ENCODE assay signal across 8 cellular contexts in genomic region chr16:69131167-69131748, GRCh38. TPM values are rescaled to one million over a fixed set of nuclear protein-coding genes. Genes with fewer than 3 reads are reported as not detected.
A peak's percentile ranks its signal among the peaks of the same experiment; 100 is the strongest.
DNase-seq lines count a peak whose midpoint lies in the region; ATAC-seq and TF ChIP-seq lines count a peak whose summit lies in the region.

No MANE protein-coding gene starts in this region.

- DNase-seq in HFFc6 = no peak
- no peak for DNase-seq in T-helper 17 cell
- DNase-seq in epidermal melanocyte (ENCODE audit: insufficient read length, low spot score) = peak; percentile 59
- peak in 2 of 10 donors; percentile 5 to 26 for DNase-seq in naive thymus-derived CD8-positive, alpha-beta T cell
- DNase-seq in retina = no peak
- DNase-seq in NCI-H774 (lab: John Stamatoyannopoulos, UW) = no peak

- peaks cover 24% of the 10 kb centered on the region for H3K36me3 Mint-ChIP-seq in HFFc6 (ENCODE audit: low read depth)
- no peaks in the 10 kb centered on the region for H3K36me3 Mint-ChIP-seq in T-helper 17 cell (ENCODE audit: low read depth)
- H3K36me3 Mint-ChIP-seq in naive thymus-derived CD8-positive, alpha-beta T cell = peaks cover 2 to 26% (median 4%) of the 10 kb centered on the region in 3 donors

- H3K27me3 Mint-ChIP-seq in HFFc6 (ENCODE audit: insufficient read depth) = peaks cover 2% of the 10 kb centered on the region; the same call in 1 of the 2 replicates
- no peaks in the 10 kb centered on the region for H3K27me3 Mint-ChIP-seq in T-helper 17 cell
- H3K27me3 Mint-ChIP-seq in naive thymus-derived CD8-positive, alpha-beta T cell = no peaks in the 10 kb centered on the region

- no peaks in the 10 kb centered on the region for H3K9me3 ChIP-seq in T-helper 17 cell (ENCODE audit: control insufficient read depth, low read length, poor library complexity, severe bottlenecking)

- peak overlapping the region; percentile 91 for H3K27ac Mint-ChIP-seq in HFFc6
- H3K27ac Mint-ChIP-seq in T-helper 17 cell = peak overlapping the region; percentile 95
- peak overlapping the region; percentile 85 to 98 (median 94) for H3K27ac Mint-ChIP-seq in naive thymus-derived CD8-positive, alpha-beta T cell

- POLR2A ChIA-PET in naive thymus-derived CD8-positive, alpha-beta T cell (lab: Charles Lee) = interaction anchor here (0.9 to 2.1 kb wide), 3 partner anchors 8 to 602 kb away, joined by 4 to 9 read pairs (median 7); no protein-coding TSS in a partner anchor

- TF ChIP-seq CTCF in C4-2B (conservative IDR thresholded peaks at IDR 0.05) (no peak), HFFc6 (IDR thresholded peaks at IDR 0.05) (no peak)

- H3K9me3 Mint-ChIP-seq in HFFc6 = no peaks in the 10 kb centered on the region
- no peaks in the 10 kb centered on the region for H3K9me3 Mint-ChIP-seq in naive thymus-derived CD8-positive, alpha-beta T cell

- H3K4me3 Mint-ChIP-seq in HFFc6 (peak overlapping the region; percentile 99), T-helper 17 cell (peak overlapping the region; percentile 94)
- peak overlapping the region; percentile 88 to 97 (median 92) for H3K4me3 Mint-ChIP-seq in naive thymus-derived CD8-positive, alpha-beta T cell

- peak overlapping the region; percentile 96 for H3K27ac ChIP-seq in C4-2B

- ATAC-seq in T-helper 17 cell (no peak), GM21529 (IDR thresholded peaks at IDR 0.05; ENCODE audit: unreplicated experiment) (no peak)
- ATAC-seq in naive thymus-derived CD8-positive, alpha-beta T cell = no peak

- peaks cover 54% of the 10 kb centered on the region for H3K4me1 Mint-ChIP-seq in HFFc6 (ENCODE audit: low read depth)
- peaks cover 42% of the 10 kb centered on the region for H3K4me1 Mint-ChIP-seq in T-helper 17 cell
- H3K4me1 Mint-ChIP-seq in naive thymus-derived CD8-positive, alpha-beta T cell = peaks cover 30 to 64% (median 60%) of the 10 kb centered on the region in 4 donors

RNA-seq across cellular contexts. Expression of gene CHTF8, which starts 1.1 kb away (rescaled TPM):
- 100 to 1,000 TPM; 103 to 149 (median 125) TPM for total RNA-seq in HFFc6 (2021; fragmentation: NEBNext Ultra II Directional; extraction: Animal tissue kit (Norgen Biotek cat#: 25700))
- 10 to 100 TPM; 66.1 to 68.5 TPM for total RNA-seq in T-helper 17 cell
- 100 to 1,000 TPM; 126 to 137 TPM for total RNA-seq in naive thymus-derived CD8-positive, alpha-beta T cell
- 100 to 1,000 TPM; 165 to 192 (median 184) TPM for polyA plus RNA-seq in naive thymus-derived CD8-positive, alpha-beta T cell

RNA-seq across cellular contexts. Expression of gene UTP4, which starts 1.2 kb away (rescaled TPM):
- 10 to 100 TPM; 64.1 to 82.4 (median 69.6) TPM for total RNA-seq in HFFc6 (2021; fragmentation: NEBNext Ultra II Directional; extraction: Animal tissue kit (Norgen Biotek cat#: 25700))
- total RNA-seq in T-helper 17 cell = 10 to 100 TPM; 29.4 to 47.2 TPM
- 10 to 100 TPM; 41.8 to 44.5 TPM for total RNA-seq in naive thymus-derived CD8-positive, alpha-beta T cell
- polyA plus RNA-seq in naive thymus-derived CD8-positive, alpha-beta T cell = 10 to 100 TPM; 72.4 to 77.6 (median 72.8) TPM

RNA-seq across cellular contexts. Expression of gene HAS3, which starts 25.8 kb away (rescaled TPM):
- total RNA-seq in HFFc6 (2021; fragmentation: NEBNext Ultra II Directional; extraction: Animal tissue kit (Norgen Biotek cat#: 25700)) = 1 to 10 TPM; 1.5 to 2.1 (median 1.5) TPM
- total RNA-seq in T-helper 17 cell = 1 to 10 TPM; 3.0 to 3.5 TPM
- 1 to 10 TPM; 3.4 to 4.0 TPM for total RNA-seq in naive thymus-derived CD8-positive, alpha-beta T cell
- under 1 TPM; 0.07 to 0.55 (median 0.11) TPM for polyA plus RNA-seq in naive thymus-derived CD8-positive, alpha-beta T cell

RNA-seq across cellular contexts. Expression of gene SNTB2, which starts 55.7 kb away (rescaled TPM):
- 10 to 100 TPM; 52.0 to 64.8 (median 58.6) TPM for total RNA-seq in HFFc6 (2021; fragmentation: NEBNext Ultra II Directional; extraction: Animal tissue kit (Norgen Biotek cat#: 25700))
- total RNA-seq in T-helper 17 cell = 10 to 100 TPM; 15.5 to 17.9 TPM
- total RNA-seq in naive thymus-derived CD8-positive, alpha-beta T cell = 10 to 100 TPM; 11.0 to 12.9 TPM
- 10 to 100 TPM in 1 of 3 donors, 1 to 10 TPM in 2; 3.7 to 15.0 (median 7.6) TPM for polyA plus RNA-seq in naive thymus-derived CD8-positive, alpha-beta T cell
